Comparison of ENCODE assay signal across 28 cellular contexts in the genomic region with DNA sequence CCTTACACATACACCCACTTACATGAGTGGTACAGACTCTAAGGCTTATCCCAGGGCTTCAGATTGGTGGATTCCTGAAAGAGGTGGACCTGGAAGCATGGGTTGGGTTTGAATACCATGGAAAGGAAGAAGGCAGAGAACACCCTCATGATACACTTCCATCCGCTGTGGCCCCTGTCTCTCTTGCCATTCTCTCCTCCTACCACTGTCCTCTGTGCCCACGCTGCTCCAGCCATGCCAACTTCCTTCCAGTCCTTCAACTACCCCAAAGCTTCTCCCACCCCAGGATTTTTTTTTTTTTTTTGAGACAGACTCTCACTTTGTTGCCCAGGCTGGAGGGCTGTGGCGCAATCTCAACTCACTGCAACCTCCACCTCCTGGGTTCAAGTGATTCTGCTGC. TPM values are rescaled to one million over a fixed set of nuclear protein-coding genes. Genes with fewer than 3 reads are reported as not detected.
A peak's percentile ranks its signal among the peaks of the same experiment; 100 is the strongest.
DNase-seq lines count a peak whose midpoint lies in the region; ATAC-seq and TF ChIP-seq lines count a peak whose summit lies in the region.
"Had no signal": no experiment of that assay in that cellular context is flagged by ENCODE, and none has a peak within 500 bp of the region (broad histone marks: within the 10 kb centered on the region; RNA-seq: fewer than 3 reads in every experiment).

No MANE protein-coding gene starts in this region.

- H3K27me3 ChIP-seq in GM23248 (replicated peaks; ENCODE audit: insufficient read depth) (no peaks in the 10 kb centered on the region), ascending aorta (no peaks in the 10 kb centered on the region), mesendoderm (ENCODE audit: insufficient read depth, low read length, poor library complexity) (no peaks in the 10 kb centered on the region), smooth muscle cell (ENCODE audit: low read depth) (no peaks in the 10 kb centered on the region)
- H3K27me3 ChIP-seq: gastrocnemius medialis, right lobe of liver had no signal

- H2AFZ ChIP-seq in GM23248 (no peak overlapping the region), smooth muscle cell (ENCODE audit: low read depth) (no peak overlapping the region)
- H2AFZ ChIP-seq: PC-9 had no signal

- in situ Hi-C loops in GM23248 (cut with MboI): no loop called here

- H2BK15ac ChIP-seq in mesendoderm (replicated peaks; ENCODE audit: low read depth): no peak overlapping the region

- no peaks in the 10 kb centered on the region for H3K9me3 ChIP-seq in GM23248 (ENCODE audit: low read depth)
- no peaks in the 10 kb centered on the region for H3K9me3 ChIP-seq in ascending aorta
- H3K9me3 ChIP-seq in smooth muscle cell (replicated peaks; ENCODE audit: low read depth): no peaks in the 10 kb centered on the region
- H3K9me3 ChIP-seq: A549, gastrocnemius medialis, right lobe of liver had no signal

- 100% methylated on average over 3 of the region's 3 CpGs for WGBS in GM23248 (ENCODE audit: low coverage in 1 of 2, low lambda C conversion rate in 2 of 2, missing lambda C conversion rate in 2 of 2), 2 experiments
- WGBS in mesendoderm (ENCODE audit: extremely low coverage, insufficient coverage, low lambda C conversion rate): no CpG with 5 or more reads among the region's 3 CpGs
- 100% methylated on average over 3 of the region's 3 CpGs for WGBS in smooth muscle cell (ENCODE audit: low lambda C conversion rate)

- H4K20me1 ChIP-seq in GM23248 (ENCODE audit: insufficient read depth): peaks cover 9% of the 10 kb centered on the region; the same call in 1 of the 2 replicates
- H4K20me1 ChIP-seq in smooth muscle cell (ENCODE audit: low read depth): peaks cover 24% of the 10 kb centered on the region

- peak overlapping the region; percentile 64 for H2AK5ac ChIP-seq in mesendoderm (ENCODE audit: low read length)

- peaks cover 39% of the 10 kb centered on the region for H3F3A ChIP-seq in GM23248 (ENCODE audit: insufficient read depth)
- peaks cover 28% of the 10 kb centered on the region for H3F3A ChIP-seq in smooth muscle cell (ENCODE audit: low read depth)

- H3K27ac ChIP-seq in GM23248 (peak overlapping the region; percentile 99; the same call in 1 of the 2 replicates), ascending aorta (peak overlapping the region; percentile 93 to 98), mesendoderm (ENCODE audit: low read depth, low read length) (no peak overlapping the region), smooth muscle cell (ENCODE audit: low read depth) (peak overlapping the region; percentile 99)
- H3K27ac ChIP-seq: KMS-11, PC-9, right lobe of liver had no signal

- H3K79me1 ChIP-seq in mesendoderm (ENCODE audit: low read length): peaks cover 8% of the 10 kb centered on the region

- H3K4ac ChIP-seq in mesendoderm (ENCODE audit: low read depth, low read length): no peak overlapping the region

- peak overlapping the region; percentile 19 for H3K56ac ChIP-seq in mesendoderm (ENCODE audit: low read length)

- H3K4me1 ChIP-seq in GM23248 (ENCODE audit: insufficient read depth) (peaks cover 22% of the 10 kb centered on the region), ascending aorta (peaks cover 3 to 15% of the 10 kb centered on the region in 2 donors), mesendoderm (ENCODE audit: control insufficient read depth, low read depth, low read length) (peaks cover 5% of the 10 kb centered on the region), smooth muscle cell (ENCODE audit: low read depth) (peaks cover 13% of the 10 kb centered on the region)
- H3K4me1 ChIP-seq: right lobe of liver had no signal

- H3K9ac ChIP-seq in GM23248: no peak overlapping the region
- no peak overlapping the region for H3K9ac ChIP-seq in mesendoderm (ENCODE audit: low read length)
- H3K9ac ChIP-seq in smooth muscle cell (ENCODE audit: low read depth): no peak overlapping the region
- H3K9ac ChIP-seq: KMS-11 had no signal

- no peak overlapping the region for H2BK5ac ChIP-seq in mesendoderm (ENCODE audit: low read length)

- H3K23ac ChIP-seq in mesendoderm (ENCODE audit: low read length): no peak overlapping the region

- H4K5ac ChIP-seq in mesendoderm (ENCODE audit: low read length): no peak overlapping the region

- intact Hi-C loops in ascending aorta (cut with DNase I): loop anchor here (10.0 kb wide), 1 partner anchor 946 kb away; no protein-coding TSS in a partner anchor

- H4K8ac ChIP-seq in mesendoderm (ENCODE audit: low read depth, low read length): no peak overlapping the region

- no peak overlapping the region for H2BK120ac ChIP-seq in mesendoderm (ENCODE audit: low read depth, low read length)

- ATAC-seq in HG03045 (IDR thresholded peaks at IDR 0.05; ENCODE audit: unreplicated experiment) (no peak), GM21723 (IDR thresholded peaks at IDR 0.05; ENCODE audit: unreplicated experiment) (no peak)
- ATAC-seq: A549; activated CD8-positive, alpha-beta T cell treated with anti-CD3 and anti-CD28 coated beads, Interleukin-2, amount 10 ng/mL, durations not matched to agents 7 days and 5 days; gastrocnemius medialis; right lobe of liver had no signal

- H3K18ac ChIP-seq in mesendoderm (ENCODE audit: low read length): no peak overlapping the region

- TF ChIP-seq CTCF in ascending aorta (IDR thresholded peaks at IDR 0.05) (no peak), smooth muscle cell (IDR thresholded peaks at IDR 0.05; ENCODE audit: borderline replicate concordance, insufficient read depth, poor library complexity, severe bottlenecking) (no peak)

- DNase-seq in GM23248 (no peak), ascending aorta (ENCODE audit: low spot score in 2 of 2) (peak in 1 of 2 donors; percentile 56), mesendoderm (no peak), smooth muscle cell (lab: John Stamatoyannopoulos, UW; ENCODE audit: unreplicated experiment) (no peak), iPS-NIHi7 (ENCODE audit: extremely low spot score) (no peak), NCI-H1105 (lab: John Stamatoyannopoulos, UW) (no peak)
- DNase-seq: activated CD8-positive, alpha-beta T cell treated with anti-CD3 and anti-CD28 coated beads, Interleukin-2, amount 10 ng/mL, durations not matched to agents 7 days and 5 days; activated naive CD4-positive, alpha-beta T cell treated with anti-CD3 and anti-CD28 coated beads for 36 hours; AML-193; CD4-positive, CD25-positive, alpha-beta regulatory T cell; DND-41; gastrocnemius medialis; H7; MM.1S; NCI-H1417; NCI-H2029; NCI-H526; NK-92 treated with Interleukin-12 subunit alpha and Interleukin-12 subunit beta, amount 100 ng/mL, for 24 hours; PC-9; right lobe of liver; SHP77; stimulated activated CD4-positive, alpha-beta T cell treated with anti-CD3 and anti-CD28 coated beads, Interleukin-4, amount 100 ng/mL, for 4 hours; substantia nigra had no signal

- H3K9me2 ChIP-seq in GM23248 (ENCODE audit: insufficient read depth): no peaks in the 10 kb centered on the region

- H3K79me2 ChIP-seq in GM23248 (ENCODE audit: insufficient read depth) (peaks cover 48% of the 10 kb centered on the region), mesendoderm (ENCODE audit: control insufficient read depth, insufficient read depth, low read length) (peaks cover 29% of the 10 kb centered on the region), smooth muscle cell (ENCODE audit: low read depth) (peaks cover 33% of the 10 kb centered on the region)

- H3K4me3 ChIP-seq in GM23248 (no peak overlapping the region), ascending aorta (no peak overlapping the region), mesendoderm (ENCODE audit: low read length) (no peak overlapping the region), smooth muscle cell (no peak overlapping the region)
- H3K4me3 ChIP-seq: A549, gastrocnemius medialis, lung, PC-9, right lobe of liver had no signal

- H3K36me3 ChIP-seq in GM23248 (ENCODE audit: low read depth) (peaks cover 26% of the 10 kb centered on the region), ascending aorta (peaks cover 0 to 4% of the 10 kb centered on the region in 2 donors), mesendoderm (ENCODE audit: control insufficient read depth, insufficient read depth, low read length) (no peaks in the 10 kb centered on the region), smooth muscle cell (ENCODE audit: low read depth) (no peaks in the 10 kb centered on the region)
- H3K36me3 ChIP-seq: gastrocnemius medialis, right lobe of liver had no signal

- H3K4me2 ChIP-seq in GM23248 (ENCODE audit: unreplicated experiment): no peak overlapping the region
- no peak overlapping the region for H3K4me2 ChIP-seq in mesendoderm (ENCODE audit: low read length)
- no peak overlapping the region for H3K4me2 ChIP-seq in smooth muscle cell
- H3K4me2 ChIP-seq: A549, KMS-11, PC-9 had no signal

RNA-seq across cellular contexts. Expression of gene SPARC, which starts 1.7 kb away (rescaled TPM):
- 5,563 and 6,520 TPM in 2 replicates for total RNA-seq in GM23248 (2014; rRNA removed; shearing (Covaris generic))
- polyA plus RNA-seq in GM23248 (2016; fragmentation: Nextera tagmentation; extraction: Ambion mirVana) (20,092 and 20,398 TPM in 2 replicates), smooth muscle cell (13,534 and 19,518 TPM in 2 replicates)
- total RNA-seq in ascending aorta (935 TPM), smooth muscle cell (7,113 and 8,137 TPM in 2 replicates)
- polyA plus RNA-seq in mesendoderm (2013, experiment 1 of 2): 371 TPM
- polyA plus RNA-seq in mesendoderm (2013, experiment 2 of 2): 377 TPM
- total RNA-seq: activated CD8-positive, alpha-beta T cell treated with anti-CD3 and anti-CD28 coated beads, Interleukin-2, amount 10 ng/mL, durations not matched to agents 7 days and 5 days had no signal
- polyA plus RNA-seq: CD4-positive, CD25-positive, alpha-beta regulatory T cell had no signal
